ENCODE assay signal across 14 cellular contexts in the genomic region with DNA sequence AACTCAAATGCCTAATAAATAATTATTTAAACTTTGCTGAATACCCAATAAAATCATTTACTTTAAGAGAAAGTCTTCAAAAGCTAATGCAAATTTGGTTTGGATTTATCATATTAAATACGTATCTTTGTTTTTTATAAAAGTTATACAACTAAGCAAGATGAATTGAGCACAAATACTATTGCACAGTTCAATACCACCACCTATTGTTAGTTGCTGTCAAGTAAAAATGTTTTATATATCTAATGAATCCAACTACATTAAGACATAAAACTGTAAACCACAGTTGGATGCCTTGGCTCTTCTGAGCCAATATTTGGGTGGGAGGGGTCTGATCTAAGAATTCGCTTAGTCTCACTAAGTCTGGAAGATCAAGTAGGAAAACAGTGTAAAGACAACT. TPM values are rescaled to one million over a fixed set of nuclear protein-coding genes. Genes with fewer than 3 reads are reported as not detected.
DNase-seq lines count a peak whose midpoint lies in the region; ATAC-seq and TF ChIP-seq lines count a peak whose summit lies in the region.
"Had no signal": no experiment of that assay in that cellular context is flagged by ENCODE, and none has a peak within 500 bp of the region (broad histone marks: within the 10 kb centered on the region; RNA-seq: fewer than 3 reads in every experiment).

No MANE protein-coding gene starts in this region.

- 57 to 61% methylated on average over 2 of the region's 2 CpGs for WGBS in heart right ventricle, 2 donors

- H2AFZ ChIP-seq in OCI-LY1 (ENCODE audit: low read length), result no peak overlapping the region

- no peak overlapping the region for H3K4me2 ChIP-seq in OCI-LY1 (ENCODE audit: low read length)

- intact Hi-C loops in heart right ventricle (cut with DNase I), result loop anchor here in 1 of 10 donors (10.0 kb wide), 1 partner anchor 129 kb away; no protein-coding TSS in a partner anchor
- intact Hi-C loops in left ventricle myocardium superior (cut with micrococcal nuclease), result loop anchor here (10.0 kb wide), 1 partner anchor 119 kb away; no protein-coding TSS in a partner anchor
- intact Hi-C loops in tibial artery (cut with DNase I; ENCODE audit: low total_unique reads), result no loop called here

- peaks cover 0 to 12% (median 0%) of the 10 kb centered on the region in 9 donors for H3K36me3 ChIP-seq in heart right ventricle
- H3K36me3 ChIP-seq in OCI-LY1 (ENCODE audit: insufficient read depth, low read length), result no peaks in the 10 kb centered on the region
- H3K36me3 ChIP-seq in tibial artery, result no peaks in the 10 kb centered on the region

- H3K4me1 ChIP-seq in heart right ventricle (peaks cover 0 to 56% (median 18%) of the 10 kb centered on the region in 9 donors), OCI-LY1 (ENCODE audit: insufficient read depth, low read length, severe bottlenecking) (peaks cover 3% of the 10 kb centered on the region), tibial artery (peaks cover 0 to 45% (median 8%) of the 10 kb centered on the region in 4 donors)

- no peaks in the 10 kb centered on the region for H3K27me3 Mint-ChIP-seq in activated T-cell treated with anti-CD3 and anti-CD28 coated beads, Interleukin-2, amount 50 U/mL, for 72 hours (ENCODE audit: low read depth)
- H3K27me3 Mint-ChIP-seq: activated CD8-positive, alpha-beta T cell treated with anti-CD3 and anti-CD28 coated beads for 36 hours had no signal

- H3K9me3 Mint-ChIP-seq in activated T-cell treated with anti-CD3 and anti-CD28 coated beads, Interleukin-2, amount 50 U/mL, for 72 hours, result no peaks in the 10 kb centered on the region
- H3K9me3 Mint-ChIP-seq: activated CD8-positive, alpha-beta T cell treated with anti-CD3 and anti-CD28 coated beads for 36 hours; activated T-helper 2 cell treated with anti-CD3 and anti-CD28 coated beads, Interferon-gamma antibody, Interleukin-2, Interleukin-4, amounts not matched to agents 10 μg/mL and 5 μg/mL and 100 μg/mL, durations not matched to agents 14 hours and 24 hours and 36 hours; nephron had no signal

- peak overlapping the region in 1 of 10 donors; percentile 15 for H3K27ac ChIP-seq in heart right ventricle
- H3K27ac ChIP-seq in OCI-LY1 (ENCODE audit: low read depth, low read length, poor library complexity, severe bottlenecking), result no peak overlapping the region
- peak overlapping the region; percentile 24 to 49 for H3K27ac ChIP-seq in tibial artery

- H3K4me1 Mint-ChIP-seq in activated T-cell treated with anti-CD3 and anti-CD28 coated beads, Interleukin-2, amount 50 U/mL, for 72 hours (ENCODE audit: low read depth), result peaks cover 8% of the 10 kb centered on the region
- H3K4me1 Mint-ChIP-seq: nephron had no signal

- no peak for DNase-seq in heart right ventricle
- no peak for DNase-seq in left ventricle myocardium superior
- DNase-seq in fibroblast of mammary gland (ENCODE audit: low read depth), result peak; percentile 30
- no peak for DNase-seq in tibial artery
- no peak for DNase-seq in stimulated activated naive CD4-positive, alpha-beta T cell (lab: John Stamatoyannopoulos, UW)
- no peak for DNase-seq in activated T-cell treated with anti-CD3 and anti-CD28 coated beads, Interleukin-2, amount 50 U/mL, for 72 hours
- DNase-seq in DMS 273 (lab: John Stamatoyannopoulos, UW; ENCODE audit: unreplicated experiment), result no peak
- DNase-seq: activated CD8-positive, alpha-beta T cell treated with anti-CD3 and anti-CD28 coated beads for 36 hours; NCI-H1092 treated with DMSO at 0.1 percent for 48 hours; NK-92 treated with Interleukin-12 subunit alpha and Interleukin-12 subunit beta, amount 100 ng/mL, for 24 hours had no signal

- H3K27me3 ChIP-seq in heart right ventricle (no peaks in the 10 kb centered on the region), OCI-LY1 (ENCODE audit: insufficient read depth, low read length) (no peaks in the 10 kb centered on the region), tibial artery (no peaks in the 10 kb centered on the region)

- H3F3A ChIP-seq in OCI-LY1 (ENCODE audit: insufficient read depth, low read length), result no peaks in the 10 kb centered on the region; the same call in 1 of the 2 replicates

- no peaks in the 10 kb centered on the region for H4K20me1 ChIP-seq in OCI-LY1 (ENCODE audit: insufficient read depth, low read length)

- no peaks in the 10 kb centered on the region for H3K36me3 Mint-ChIP-seq in activated T-cell treated with anti-CD3 and anti-CD28 coated beads, Interleukin-2, amount 50 U/mL, for 72 hours (ENCODE audit: insufficient read depth in 2 of 2)

- H3K4me3 ChIP-seq in heart right ventricle, result no peak overlapping the region
- H3K4me3 ChIP-seq in OCI-LY1 (ENCODE audit: low read depth, low read length, poor library complexity, severe bottlenecking), result no peak overlapping the region
- H3K4me3 ChIP-seq in fibroblast of mammary gland (ENCODE audit: control insufficient read depth, low read depth, low read length), result no peak overlapping the region
- H3K4me3 ChIP-seq in tibial artery, result peak overlapping the region in 1 of 2 donors; percentile 16

- ATAC-seq in heart right ventricle, result peak in 2 of 8 donors; percentile 25 to 27
- ATAC-seq in left ventricle myocardium superior, result no peak
- no peak for ATAC-seq in activated T-cell treated with anti-CD3 and anti-CD28 coated beads, Interleukin-2, amount 50 U/mL, for 72 hours (replicated peaks in 1 of 2)
- ATAC-seq: activated CD8-positive, alpha-beta T cell treated with anti-CD3 and anti-CD28 coated beads for 36 hours; esophagus mucosa had no signal

- TF ChIP-seq CTCF in heart right ventricle (IDR thresholded peaks at IDR 0.05), result peak in 5 of 9 donors; percentile 24 to 47 (median 42)
- peak; percentile 15; the same call in 1 of the 2 replicates for TF ChIP-seq CTCF in OCI-LY1 (IDR thresholded peaks at IDR 0.05; ENCODE audit: low read length)
- TF ChIP-seq CTCF in fibroblast of mammary gland (conservative IDR thresholded peaks at IDR 0.05; ENCODE audit: control insufficient read depth, insufficient read depth, low read depth, low read length), result no peak
- peak in 1 of 2 experiments; percentile 30 for TF ChIP-seq CTCF in tibial artery (IDR thresholded peaks at IDR 0.05)

- H3K4me3 Mint-ChIP-seq in activated T-cell treated with anti-CD3 and anti-CD28 coated beads, Interleukin-2, amount 50 U/mL, for 72 hours, result no peak overlapping the region
- H3K4me3 Mint-ChIP-seq: activated CD8-positive, alpha-beta T cell treated with anti-CD3 and anti-CD28 coated beads for 36 hours; nephron had no signal

- H3K27ac Mint-ChIP-seq in activated T-cell treated with anti-CD3 and anti-CD28 coated beads, Interleukin-2, amount 50 U/mL, for 72 hours, result no peak overlapping the region
- H3K27ac Mint-ChIP-seq: activated CD8-positive, alpha-beta T cell treated with anti-CD3 and anti-CD28 coated beads for 36 hours; activated T-helper 2 cell treated with anti-CD3 and anti-CD28 coated beads, Interferon-gamma antibody, Interleukin-2, Interleukin-4, amounts not matched to agents 10 μg/mL and 5 μg/mL and 100 μg/mL, durations not matched to agents 14 hours and 24 hours and 36 hours; nephron had no signal

- H3K79me2 ChIP-seq in OCI-LY1 (ENCODE audit: insufficient read depth, low read length), result 0 out of 2 replicates have a peak, but pooled peaks cover 8% of the 10 kb centered on the region

- no peaks in the 10 kb centered on the region for H3K9me2 ChIP-seq in OCI-LY1 (ENCODE audit: low read depth, low read length)

- H3K9ac ChIP-seq in OCI-LY1 (ENCODE audit: low read length), result no peak overlapping the region

- H3K9me3 ChIP-seq in heart right ventricle (no peaks in the 10 kb centered on the region), OCI-LY1 (ENCODE audit: low read length) (no peaks in the 10 kb centered on the region), tibial artery (no peaks in the 10 kb centered on the region)

RNA-seq across cellular contexts. Expression of a gene that starts 7.7 kb away (rescaled TPM):
- total RNA-seq in heart right ventricle, result 10 to 100 TPM in 9 of 10 donors, 1 to 10 TPM in 1; 7.1 to 19.7 (median 15.7) TPM
- polyA plus RNA-seq in heart right ventricle, result 1 to 10 TPM; 1.7 to 3.9 TPM
- 13.4 TPM for total RNA-seq in left ventricle myocardium superior
- 10 to 100 TPM; 28.5 to 30.5 TPM for total RNA-seq in activated T-cell treated with anti-CD3 and anti-CD28 coated beads, Interleukin-2, amount 50 U/mL, for 72 hours

RNA-seq across cellular contexts. Expression of a gene that starts 57.3 kb away (rescaled TPM):
- total RNA-seq in heart right ventricle (10 to 100 TPM; 21.8 to 27.3 (median 25.8) TPM), left ventricle myocardium superior (21.5 TPM)
- 1 to 10 TPM; 5.8 to 7.2 TPM for polyA plus RNA-seq in heart right ventricle
- 10 to 100 TPM; 79.7 to 88.3 TPM for total RNA-seq in activated T-cell treated with anti-CD3 and anti-CD28 coated beads, Interleukin-2, amount 50 U/mL, for 72 hours
